20 cellular contexts compared by ENCODE assay signal in genomic region chr13:113936566-113936965, GRCh38. TPM values are rescaled to one million over a fixed set of nuclear protein-coding genes. Genes with fewer than 3 reads are reported as not detected.
"Had no signal": no experiment of that assay in that cellular context is flagged by ENCODE, and none has a peak within 500 bp of the region (broad histone marks: within the 10 kb centered on the region; RNA-seq: fewer than 3 reads in every experiment).

No MANE protein-coding gene starts in this region.

- H3K4me1 Mint-ChIP-seq: stimulated activated naive B cell treated with anti-CD40 and anti-IgM and Interleukin-4, amounts not matched to agents 10 μg/mL and 1 μg/mL and 100 μg/mL, for 72 hours had no signal

- H3K36me3 Mint-ChIP-seq: activated naive CD8-positive, alpha-beta T cell; naive thymus-derived CD4-positive, alpha-beta T cell; stimulated activated naive B cell treated with anti-CD40 and anti-IgM and Interleukin-4, amounts not matched to agents 10 μg/mL and 1 μg/mL and 100 μg/mL, for 72 hours had no signal

- H3K27ac ChIP-seq: pancreas, right lobe of liver, VCaP had no signal

- H3K4me2 ChIP-seq: SK-N-SH had no signal

- H3K4me3 ChIP-seq: pancreas, right lobe of liver had no signal

- H3K36me3 ChIP-seq: heart right ventricle, pancreas, right lobe of liver had no signal

- FAIRE-seq: endometrium, keratinocyte, pancreas, small intestine had no signal

- H3K4me3 Mint-ChIP-seq: activated naive CD8-positive, alpha-beta T cell; dendritic cell treated with granulocyte-macrophage colony-stimulating factor and Interleukin-4, amounts not matched to agents 40 ng/mL and 50 ng/mL, for 4 days; naive thymus-derived CD4-positive, alpha-beta T cell; stimulated activated naive B cell treated with anti-CD40 and anti-IgM and Interleukin-4, amounts not matched to agents 10 μg/mL and 1 μg/mL and 100 μg/mL, for 72 hours had no signal

- ATAC-seq: left lobe of liver; naive thymus-derived CD4-positive, alpha-beta T cell; pancreas; right lobe of liver; stimulated activated naive B cell treated with anti-CD40 and anti-IgM and Interleukin-4, amounts not matched to agents 10 μg/mL and 1 μg/mL and 100 μg/mL, for 72 hours had no signal

- H3K9me3 Mint-ChIP-seq: dendritic cell treated with granulocyte-macrophage colony-stimulating factor and Interleukin-4, amounts not matched to agents 40 ng/mL and 50 ng/mL, for 4 days; naive thymus-derived CD4-positive, alpha-beta T cell; stimulated activated naive B cell treated with anti-CD40 and anti-IgM and Interleukin-4, amounts not matched to agents 10 μg/mL and 1 μg/mL and 100 μg/mL, for 72 hours had no signal

- H3K27me3 Mint-ChIP-seq: activated naive CD8-positive, alpha-beta T cell had no signal

- H3K9ac ChIP-seq: SK-N-SH had no signal

- DNase-seq: activated CD4-positive, alpha-beta T cell treated with anti-CD3 and anti-CD28 coated beads for 1 hour; activated T-cell treated with anti-CD3 and anti-CD28 coated beads, Interleukin-2, amount 50 U/mL, for 1 hour; amniotic stem cell; effector CD4-positive, alpha-beta T cell; heart right ventricle; naive thymus-derived CD4-positive, alpha-beta T cell; right lobe of liver; small intestine; stimulated activated CD4-positive, alpha-beta T cell treated with anti-CD3 and anti-CD28 coated beads, Interleukin-15, amount 100 ng/mL, for 24 hours; stimulated activated CD8-positive, alpha-beta memory T cell treated with anti-CD3 and anti-CD28 coated beads, Interleukin-4, amount 100 ng/mL, for 48 hours; stimulated activated naive B cell treated with anti-CD40 and anti-IgM and Interleukin-4, amounts not matched to agents 10 μg/mL and 1 μg/mL and 100 μg/mL, for 72 hours had no signal

- H3K9me3 ChIP-seq: heart right ventricle, pancreas, right lobe of liver, SK-N-SH had no signal

- H3K27ac Mint-ChIP-seq: activated naive CD8-positive, alpha-beta T cell; dendritic cell treated with granulocyte-macrophage colony-stimulating factor and Interleukin-4, amounts not matched to agents 40 ng/mL and 50 ng/mL, for 4 days; stimulated activated naive B cell treated with anti-CD40 and anti-IgM and Interleukin-4, amounts not matched to agents 10 μg/mL and 1 μg/mL and 100 μg/mL, for 72 hours had no signal

- H3K27me3 ChIP-seq: pancreas, right lobe of liver had no signal

RNA-seq across cellular contexts. Expression of gene C13orf46, which starts 37.3 kb away (rescaled TPM):
- total RNA-seq: epithelial cell of proximal tubule had no signal
- polyA plus RNA-seq: keratinocyte had no signal
